In the genomic region with DNA sequence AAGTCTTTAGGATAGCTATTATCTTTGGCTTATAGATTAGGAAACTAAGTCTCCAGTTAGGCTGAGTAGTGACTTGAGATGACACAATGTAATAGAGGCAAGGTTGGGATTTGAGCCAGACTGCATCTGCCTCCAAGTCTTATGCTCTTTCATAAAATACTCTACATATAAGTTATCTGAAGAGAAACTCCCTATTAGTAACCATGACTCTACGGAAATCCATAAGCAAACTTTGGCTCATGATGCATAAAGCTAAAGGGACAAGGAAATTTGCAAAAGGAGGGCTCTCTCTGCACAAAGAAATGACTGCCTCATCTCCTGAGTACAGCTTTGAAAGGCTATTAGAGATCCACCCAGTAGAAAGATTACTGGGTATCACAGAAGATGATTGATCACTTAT, we compare ENCODE assay signal across 1 cellular context.
TF ChIP-seq lines count a peak whose summit lies in the region.

No MANE protein-coding gene starts in this region.

TF ChIP-seq in neural cell, 6 proteins besides CTCF, POLR2A, EP300 and RAD21 (continued from another document):
- no peak for TF ChIP-seq TAF1 (IDR thresholded peaks at IDR 0.05; ENCODE audit: low read depth)
TF ChIP-seq in neural cell: peak in this region for 1.
